1 cellular context compared by ENCODE assay signal in genomic region chr14:34536951-34537676, GRCh38.
TF ChIP-seq lines count a peak whose summit lies in the region.

No MANE protein-coding gene starts in this region.

TF ChIP-seq in H1, 55 proteins besides CTCF, POLR2A, EP300 and RAD21:
- TF ChIP-seq SP4 (IDR thresholded peaks at IDR 0.05; ENCODE audit: low read length) = no peak
- TF ChIP-seq HDAC2 (IDR thresholded peaks at IDR 0.05; ENCODE audit: borderline replicate concordance in 1 of 2, low read depth in 2 of 2, low read length in 2 of 2) = no peak
- TF ChIP-seq CHD1 (IDR thresholded peaks at IDR 0.05; ENCODE audit: low read depth, low read length) = no peak
- TF ChIP-seq BRCA1 (IDR thresholded peaks at IDR 0.05; ENCODE audit: low read depth, low read length) = no peak
- no peak for TF ChIP-seq KDM5A (IDR thresholded peaks at IDR 0.05; ENCODE audit: low read length)
- TF ChIP-seq RNF2 (IDR thresholded peaks at IDR 0.05; ENCODE audit: borderline replicate concordance, low read depth, low read length, missing control alignments, poor library complexity, severe bottlenecking) = no peak
- peak; percentile 24; the same call in 1 of the 2 replicates for TF ChIP-seq TEAD4 (IDR thresholded peaks at IDR 0.05; ENCODE audit: low read depth, low read length)
TF ChIP-seq in H1: peak in this region for 1.
